In the genomic region with DNA sequence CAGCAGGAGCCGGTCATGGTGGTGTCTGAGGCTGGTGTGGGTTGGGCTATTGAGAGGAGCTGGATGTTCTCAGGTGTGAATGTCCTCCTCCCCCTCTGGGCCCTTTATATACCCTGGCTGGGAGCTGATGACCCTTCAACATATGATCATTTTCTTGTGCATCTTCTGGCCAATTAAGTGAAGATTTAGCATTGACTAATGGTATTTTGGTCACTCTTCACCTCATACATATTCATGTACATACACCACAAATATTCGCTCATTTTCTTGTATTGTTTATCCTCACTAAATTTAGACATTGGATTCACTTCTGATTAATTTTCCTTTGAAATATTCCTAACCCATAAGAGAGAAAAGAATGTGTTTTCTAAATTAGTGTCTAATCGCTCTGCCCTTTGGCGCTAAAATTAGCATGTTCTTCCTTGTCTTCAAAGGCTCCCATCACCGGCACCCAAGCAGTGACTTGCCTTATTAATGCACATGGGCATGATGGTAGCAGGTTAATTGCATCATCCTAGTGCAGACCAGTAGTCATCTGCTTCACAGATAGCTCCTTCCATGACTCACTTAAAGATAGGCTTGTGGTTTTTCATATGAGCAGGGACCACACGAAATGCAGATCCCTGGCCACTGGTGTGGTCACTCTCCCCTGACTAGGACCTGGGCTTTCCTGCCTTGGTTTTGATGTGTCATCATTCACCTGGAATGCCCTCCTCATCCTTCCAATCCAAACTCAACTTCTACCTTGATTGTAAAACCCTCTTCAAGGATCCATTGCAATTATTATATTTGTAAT, we compare ENCODE assay signal across 1 cellular context.
TF ChIP-seq lines count a peak whose summit lies in the region.

KRTAP2-4 (minus strand) TSS at position 51 of the 796 bp plus-strand sequence; CDS start at position 17, 34 bp downstream.

TF ChIP-seq in IMR-90, 13 proteins besides CTCF, POLR2A, EP300 and RAD21 (continued from another document):
- TF ChIP-seq MXI1 (IDR thresholded peaks at IDR 0.05; ENCODE audit: borderline replicate concordance, low read depth, low read length) = no peak
- TF ChIP-seq NFE2L2 (IDR thresholded peaks at IDR 0.05; ENCODE audit: low read depth, low read length) = peak; percentile 56; the same call in 1 of the 2 replicates
- peak; percentile 69 for TF ChIP-seq MAFK (IDR thresholded peaks at IDR 0.05; ENCODE audit: low read depth, low read length)
- peak; percentile 77 for TF ChIP-seq BHLHE40 (IDR thresholded peaks at IDR 0.05; ENCODE audit: low read depth, low read length)
- TF ChIP-seq CEBPB (IDR thresholded peaks at IDR 0.05; ENCODE audit: low read depth, low read length) = peak; percentile 99
